1 cellular context compared by ENCODE assay signal in the genomic region with DNA sequence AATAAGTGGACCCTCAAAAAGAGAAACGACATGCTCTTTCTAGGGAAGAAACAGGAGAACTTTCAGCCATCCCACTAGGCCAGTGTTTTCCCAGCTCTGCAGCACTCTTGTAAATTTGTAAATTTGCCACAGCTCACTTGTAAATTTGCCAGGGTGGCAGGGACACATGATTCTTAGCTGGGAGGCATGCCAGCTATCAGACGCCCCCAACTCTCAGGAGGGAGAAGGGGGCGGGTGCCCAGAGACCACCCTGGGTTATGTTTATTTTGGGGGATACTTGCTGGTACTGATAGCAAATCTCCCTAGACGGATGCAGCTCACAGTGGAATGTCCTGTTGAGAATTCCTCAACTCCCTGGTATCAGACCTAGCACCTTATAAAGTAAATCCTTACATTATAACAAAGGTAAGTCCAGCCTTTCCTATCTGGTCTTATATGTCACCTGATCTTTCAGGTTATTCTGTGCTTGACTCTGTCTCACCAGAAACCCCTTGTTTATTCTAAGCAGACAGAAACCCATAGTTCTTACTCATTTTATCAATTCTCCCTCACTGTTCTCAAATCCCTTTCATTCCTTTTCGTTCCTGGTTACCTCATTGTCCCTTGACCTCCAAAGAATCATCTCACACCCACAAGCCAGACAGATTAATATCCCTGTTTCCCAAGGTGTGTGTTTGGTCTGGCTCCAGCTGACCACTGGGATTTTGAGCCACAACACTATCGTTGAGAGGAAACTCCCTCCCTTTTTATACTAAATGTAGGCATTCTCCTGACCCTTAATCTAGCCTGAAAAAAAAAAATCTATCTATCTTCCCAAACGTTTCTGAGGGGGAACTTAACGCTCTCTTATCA.
TF ChIP-seq lines count a peak whose summit lies in the region.

No MANE protein-coding gene starts in this region.

TF ChIP-seq in WTC11, 78 proteins besides CTCF, POLR2A, EP300 and RAD21 (continued from another document):
- TF ChIP-seq, protein P1, sequence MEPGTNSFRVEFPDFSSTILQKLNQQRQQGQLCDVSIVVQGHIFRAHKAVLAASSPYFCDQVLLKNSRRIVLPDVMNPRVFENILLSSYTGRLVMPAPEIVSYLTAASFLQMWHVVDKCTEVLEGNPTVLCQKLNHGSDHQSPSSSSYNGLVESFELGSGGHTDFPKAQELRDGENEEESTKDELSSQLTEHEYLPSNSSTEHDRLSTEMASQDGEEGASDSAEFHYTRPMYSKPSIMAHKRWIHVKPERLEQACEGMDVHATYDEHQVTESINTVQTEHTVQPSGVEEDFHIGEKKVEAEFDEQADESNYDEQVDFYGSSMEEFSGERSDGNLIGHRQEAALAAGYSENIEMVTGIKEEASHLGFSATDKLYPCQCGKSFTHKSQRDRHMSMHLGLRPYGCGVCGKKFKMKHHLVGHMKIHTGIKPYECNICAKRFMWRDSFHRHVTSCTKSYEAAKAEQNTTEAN (CRISPR knock-in tag; IDR thresholded peaks at IDR 0.05): no peak
- no peak for TF ChIP-seq SMAD3 (CRISPR knock-in tag; IDR thresholded peaks at IDR 0.05; ENCODE audit: borderline replicate concordance)
